In genomic region chr11:119295178-119295577, GRCh38 we compare ENCODE assay signal across 17 cellular contexts. TPM values are rescaled to one million over a fixed set of nuclear protein-coding genes. Genes with fewer than 3 reads are reported as not detected.
DNase-seq lines count a peak whose midpoint lies in the region; ATAC-seq and TF ChIP-seq lines count a peak whose summit lies in the region.
"Had no signal": no experiment of that assay in that cellular context is flagged by ENCODE, and none has a peak within 500 bp of the region (broad histone marks: within the 10 kb centered on the region; RNA-seq: fewer than 3 reads in every experiment).

No MANE protein-coding gene starts in this region.

- H3K9me3 ChIP-seq in breast epithelium: no peaks in the 10 kb centered on the region
- H3K9me3 ChIP-seq: ovary had no signal

- DNase-seq in MCF 10A (ENCODE audit: unreplicated experiment) (peak; percentile 47), breast epithelium (ENCODE audit: low spot score in 2 of 2) (no peak), OCI-M1 (lab: John Stamatoyannopoulos, UW) (peak; percentile 47), coronary artery (ENCODE audit: low spot score) (peak; percentile 29), omental fat pad (ENCODE audit: low spot score) (no peak), DMS 273 treated with DMSO at 0.1 percent for 48 hours (lab: John Stamatoyannopoulos, UW) (no peak), immature natural killer cell (no peak), GM13977 (ENCODE audit: low spot score) (no peak)
- DNase-seq: activated CD8-positive, alpha-beta memory T cell treated with anti-CD3 and anti-CD28 coated beads, Interleukin-2, amount 50 U/mL, for 48 hours; GOT3; NCI-H524 treated with DMSO at 0.1 percent for 48 hours; ovary; Right ventricle myocardium superior; tibial artery had no signal

- H3K9me3 Mint-ChIP-seq in MCF 10A (ENCODE audit: unreplicated experiment) (no peaks in the 10 kb centered on the region), immature natural killer cell (no peaks in the 10 kb centered on the region)

- H3K4me3 ChIP-seq in breast epithelium (no peak overlapping the region), coronary artery (no peak overlapping the region)
- H3K4me3 ChIP-seq: A549, ovary, tibial artery had no signal

- no peaks in the 10 kb centered on the region for H3K27me3 ChIP-seq in breast epithelium
- H3K27me3 ChIP-seq: ovary, tibial artery had no signal

- H3K36me3 Mint-ChIP-seq in MCF 10A (ENCODE audit: insufficient read depth, unreplicated experiment) (peaks cover 47% of the 10 kb centered on the region), immature natural killer cell (peaks cover 37 to 51% (median 38%) of the 10 kb centered on the region in 3 donors)

- H3K4me1 ChIP-seq in breast epithelium: peaks cover 0 to 8% of the 10 kb centered on the region in 2 donors
- H3K4me1 ChIP-seq: A549 had no signal

- peak; percentile 26 for TF ChIP-seq CTCF in MCF 10A (IDR thresholded peaks at IDR 0.05; ENCODE audit: unreplicated experiment)
- TF ChIP-seq CTCF in breast epithelium (IDR thresholded peaks at IDR 0.05): no peak
- TF ChIP-seq CTCF in coronary artery (IDR thresholded peaks at IDR 0.05): no peak
- TF ChIP-seq CTCF in omental fat pad (IDR thresholded peaks at IDR 0.05): no peak
- no peak for TF ChIP-seq CTCF in GM13977 (IDR thresholded peaks at IDR 0.05; ENCODE audit: extremely low read depth, insufficient read depth, missing control alignments)

- no TSS peak for BruUV-seq in MCF 10A (replicated peaks; lab: Mats Ljungman, UMichigan)

- no peak for ATAC-seq in omental fat pad (ENCODE audit: low FRiP score)

- H3K27ac ChIP-seq in breast epithelium (no peak overlapping the region), coronary artery (no peak overlapping the region)
- H3K27ac ChIP-seq: A549, ovary, tibial artery had no signal

- POLR2A ChIA-PET in MCF 10A (lab: Yijun Ruan, JAX): no interaction called here

- intact Hi-C loops in MCF 10A (cut with micrococcal nuclease): loop anchor here (5.0 kb wide), 1 partner anchor 88 kb away; the partner anchor contains the start of gene CBL
- intact Hi-C loops in breast epithelium (cut with DNase I; ENCODE audit: low total_unique reads): no loop called here

- H3K27me3 Mint-ChIP-seq in MCF 10A (ENCODE audit: insufficient read depth, unreplicated experiment) (no peaks in the 10 kb centered on the region), immature natural killer cell (ENCODE audit: low read depth in 3 of 3) (no peaks in the 10 kb centered on the region)
- H3K27me3 Mint-ChIP-seq: activated naive CD8-positive, alpha-beta T cell had no signal

- no peak for TF ChIP-seq POLR2A in breast epithelium (IDR thresholded peaks at IDR 0.05)

- H3K36me3 ChIP-seq in breast epithelium: no peaks in the 10 kb centered on the region
- H3K36me3 ChIP-seq: ovary had no signal

- in situ Hi-C loops in GM13977 (cut with MboI; ENCODE audit: low pct_unique_long_range_greater_than_20kb, low sequenced_read_pairs, unreplicated experiment): no loop called here

- H3K27ac Mint-ChIP-seq in MCF 10A (ENCODE audit: low read depth, unreplicated experiment): no peak overlapping the region
- H3K27ac Mint-ChIP-seq in immature natural killer cell: no peak overlapping the region
- H3K27ac Mint-ChIP-seq: activated naive CD8-positive, alpha-beta T cell had no signal

- no peaks in the 10 kb centered on the region for H3K4me1 Mint-ChIP-seq in MCF 10A (ENCODE audit: insufficient read depth, unreplicated experiment)
- H3K4me1 Mint-ChIP-seq in immature natural killer cell: no peaks in the 10 kb centered on the region

- CTCF ChIA-PET in MCF 10A (lab: Yijun Ruan, JAX): interaction anchor here (0.6 kb wide), 1 partner anchor 97 kb away, joined by 3 read pairs; no protein-coding TSS in a partner anchor

- no peak overlapping the region for H3K4me3 Mint-ChIP-seq in MCF 10A (ENCODE audit: unreplicated experiment)
- H3K4me3 Mint-ChIP-seq in immature natural killer cell: no peak overlapping the region
- H3K4me3 Mint-ChIP-seq: activated naive CD8-positive, alpha-beta T cell had no signal

RNA-seq across cellular contexts. Expression of gene MCAM, which starts 21.8 kb away (rescaled TPM):
- total RNA-seq in MCF 10A (2022) (3.5 TPM in 2 replicates), breast epithelium (1,000 to 10,000 TPM in 1 of 3 donors, 100 to 1,000 TPM in 2; 170 to 1,725 (median 408) TPM), omental fat pad (1,000 to 10,000 TPM in 1 of 4 donors, 100 to 1,000 TPM in 3; 613 to 1,211 (median 746) TPM)
- polyA plus RNA-seq in immature natural killer cell: not detected

RNA-seq across cellular contexts. Expression of gene RNF26, which starts 39.1 kb away (rescaled TPM):
- total RNA-seq in MCF 10A (2022): 19.2 and 20.9 TPM in 2 replicates
- total RNA-seq in breast epithelium: 10 to 100 TPM in 1 of 3 donors, 1 to 10 TPM in 2; 8.8 to 11.2 (median 9.7) TPM
- total RNA-seq in omental fat pad: 10 to 100 TPM in 1 of 4 donors, 1 to 10 TPM in 3; 8.9 to 11.1 (median 9.4) TPM
- 10 to 100 TPM; 21.9 to 42.2 (median 33.5) TPM for polyA plus RNA-seq in immature natural killer cell

RNA-seq across cellular contexts. Expression of gene C1QTNF5, which starts 45.5 kb away (rescaled TPM):
- total RNA-seq in MCF 10A (2022): not detected in 2 replicates
- total RNA-seq in breast epithelium: 10 to 100 TPM; 14.3 to 55.0 (median 38.0) TPM
- total RNA-seq in omental fat pad: 10 to 100 TPM; 18.0 to 74.2 (median 35.5) TPM
- polyA plus RNA-seq in immature natural killer cell: not detected
- polyA plus RNA-seq: A549 had no signal

RNA-seq across cellular contexts. Expression of gene MFRP, which starts 51.3 kb away (rescaled TPM):
- total RNA-seq in MCF 10A (2022) (not detected in 2 replicates), breast epithelium (under 1 TPM in 1 of 3 donors, not detected in 2; 0.16 TPM), omental fat pad (not detected)
- not detected for polyA plus RNA-seq in immature natural killer cell
- total RNA-seq: Right ventricle myocardium superior had no signal
- polyA plus RNA-seq: A549, esophagus, ovary had no signal

Comparison
In these comparisons a context has a peak if more than half of its experiments do, and no peak if none do; other contexts are left out.
1. DNase-seq: peak in MCF 10A (single experiment), OCI-M1 (single experiment) and coronary artery (single experiment); none in breast epithelium (0 of 2), omental fat pad (single experiment), DMS 273 treated with DMSO at 0.1 percent for 48 hours (single experiment), immature natural killer cell (0 of 3) and GM13977 (single experiment).
2. RNA of gene MCAM, which starts 21.8 kb away (total RNA-seq): 613 to 1,211 TPM in omental fat pad and 170 to 1,725 TPM in breast epithelium; 3.5 TPM in MCF 10A; every median in the first group is over 10 times any median in the second.
3. RNA of gene C1QTNF5, which starts 45.5 kb away (total RNA-seq): 18.0 to 74.2 TPM in omental fat pad and 14.3 to 55.0 TPM in breast epithelium; not detected in MCF 10A; every median in the first group is over 10 times any median in the second.